12 cellular contexts compared by ENCODE assay signal in genomic region chr11:37504925-37505324, GRCh38.
DNase-seq lines count a peak whose midpoint lies in the region; ATAC-seq lines count a peak whose summit lies in the region.
"Had no signal": no experiment of that assay in that cellular context is flagged by ENCODE, and none has a peak within 500 bp of the region (broad histone marks: within the 10 kb centered on the region; RNA-seq: fewer than 3 reads in every experiment).

No MANE protein-coding gene starts in this region.

- H3K36me3 ChIP-seq in mesodermal cell (ENCODE audit: control insufficient read depth, insufficient read depth, low read length) = no peaks in the 10 kb centered on the region
- H3K36me3 ChIP-seq: neutrophil had no signal

- H3K9me3 ChIP-seq in mesodermal cell (ENCODE audit: control insufficient read depth, low read length) = no peaks in the 10 kb centered on the region
- H3K9me3 ChIP-seq: neutrophil had no signal

- H3K4me3 ChIP-seq in mesodermal cell (ENCODE audit: extremely low read depth, insufficient read depth, low read length, poor library complexity, severe bottlenecking) = no peak overlapping the region
- H3K4me3 ChIP-seq: GM23338 had no signal

- WGBS in mesodermal cell (ENCODE audit: insufficient coverage in 2 of 2), 2 experiments = 67 to 100% methylated on average over 1 of the region's 3 CpGs

- H3K4me1 ChIP-seq in mesodermal cell (ENCODE audit: control insufficient read depth, insufficient read depth, low read length, poor library complexity, severe bottlenecking) = peaks cover 10% of the 10 kb centered on the region

- ATAC-seq in HG02970 (IDR thresholded peaks at IDR 0.05; ENCODE audit: low FRiP score, unreplicated experiment) (no peak), HG02840 (IDR thresholded peaks at IDR 0.05; ENCODE audit: low FRiP score, unreplicated experiment) (no peak)

- peak overlapping the region; percentile 78 for H3K27ac ChIP-seq in mesodermal cell (ENCODE audit: low read depth, low read length, severe bottlenecking)
- H3K27ac ChIP-seq: neutrophil had no signal

- peak; percentile 33 for DNase-seq in COLO829 (ENCODE audit: low spot score)
- peak; percentile 82 for DNase-seq in M059J (ENCODE audit: low read depth)
- DNase-seq in brain pericyte (ENCODE audit: low read depth, low spot score) = peak; percentile 32
- DNase-seq in NCI-H774 (lab: John Stamatoyannopoulos, UW) = no peak
- no peak for DNase-seq in dermis blood vessel endothelial cell
- DNase-seq: activated naive CD8-positive, alpha-beta T cell treated with anti-CD3 and anti-CD28 coated beads, Interleukin-2, amount 50 U/mL, for 24 hours; stimulated activated CD4-positive, alpha-beta T cell treated with anti-CD3 and anti-CD28 coated beads, Interleukin-4, amount 100 ng/mL, for 1 hour had no signal

Comparison
In these comparisons a context has a peak if more than half of its experiments do, and no peak if none do; other contexts are left out.
1. DNase-seq: peak in COLO829 (single experiment), M059J (single experiment) and brain pericyte (single experiment); none in NCI-H774 (single experiment) and dermis blood vessel endothelial cell (single experiment).